ENCODE assay signal across 14 cellular contexts in the genomic region with DNA sequence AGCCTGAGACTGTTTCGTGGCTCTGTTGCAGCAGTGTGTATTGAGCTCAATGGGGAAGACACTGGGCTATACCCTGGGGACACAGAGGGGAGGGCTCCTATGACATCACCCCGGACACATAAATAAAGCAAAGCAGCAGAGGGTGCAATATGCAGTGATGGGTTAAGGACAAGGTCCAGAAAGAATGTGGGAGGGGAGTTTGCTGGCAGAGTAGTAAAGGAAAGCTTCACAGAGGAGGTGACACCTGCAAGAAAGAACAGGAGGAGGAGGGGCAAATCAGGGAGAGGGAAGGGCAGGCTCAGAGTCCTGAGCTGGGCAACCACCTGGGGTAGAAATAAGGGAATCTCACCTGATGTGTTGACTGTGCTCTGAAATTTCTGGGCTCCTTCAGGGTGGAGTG. TPM values are rescaled to one million over a fixed set of nuclear protein-coding genes. Genes with fewer than 3 reads are reported as not detected.
A peak's percentile ranks its signal among the peaks of the same experiment; 100 is the strongest.
DNase-seq lines count a peak whose midpoint lies in the region; ATAC-seq and TF ChIP-seq lines count a peak whose summit lies in the region.
"Had no signal": no experiment of that assay in that cellular context is flagged by ENCODE, and none has a peak within 500 bp of the region (broad histone marks: within the 10 kb centered on the region; RNA-seq: fewer than 3 reads in every experiment).

No MANE protein-coding gene starts in this region.

- WGBS in endodermal cell (ENCODE audit: insufficient coverage in 1 of 2, insufficient read length in 1 of 2), 2 experiments: 85 to 94% methylated on average over 2 of the region's 2 CpGs

- H3K27me3 Mint-ChIP-seq in endodermal cell (ENCODE audit: insufficient read depth): no peaks in the 10 kb centered on the region
- H3K27me3 Mint-ChIP-seq: type B pancreatic cell had no signal

- no peak for TF ChIP-seq CTCF in endodermal cell (conservative IDR thresholded peaks at IDR 0.05)

- DNase-seq in endodermal cell (peak; percentile 58), iPS-NIHi11 (ENCODE audit: low spot score) (no peak), NCI-H2081 (lab: John Stamatoyannopoulos, UW) (no peak), NCI-H1105 treated with DMSO at 0.1 percent for 48 hours (lab: John Stamatoyannopoulos, UW) (no peak)
- DNase-seq in activated CD4-positive, alpha-beta T cell treated with anti-CD3 and anti-CD28 coated beads for 4 hours: no peak
- DNase-seq: activated CD4-positive, alpha-beta T cell treated with anti-CD3 and anti-CD28 coated beads for 48 hours; activated effector memory CD4-positive, alpha-beta T cell treated with anti-CD3 and anti-CD28 coated beads, Interleukin-2, amount 50 U/mL, for 16 hours; DMS153 had no signal

- ATAC-seq in GM19397 (IDR thresholded peaks at IDR 0.05; ENCODE audit: unreplicated experiment) (peak; percentile 69), HG03432 (IDR thresholded peaks at IDR 0.05; ENCODE audit: unreplicated experiment) (peak; percentile 82)

- peak overlapping the region; percentile 71 for H3K4me2 ChIP-seq in BLaER1

- no peak overlapping the region for H3K4me3 Mint-ChIP-seq in endodermal cell
- H3K4me3 Mint-ChIP-seq: type B pancreatic cell had no signal

- no peaks in the 10 kb centered on the region for H3K27me3 ChIP-seq in BLaER1
- H3K27me3 ChIP-seq in endodermal cell (ENCODE audit: control insufficient read depth, insufficient read depth, low read length, poor library complexity, severe bottlenecking): no peaks in the 10 kb centered on the region
- H3K27me3 ChIP-seq: cardiac muscle cell, sigmoid colon had no signal

- H3K36me3 ChIP-seq in BLaER1: no peaks in the 10 kb centered on the region
- H3K36me3 ChIP-seq in endodermal cell (ENCODE audit: control insufficient read depth, insufficient read depth, low read length): no peaks in the 10 kb centered on the region
- H3K36me3 ChIP-seq: cardiac muscle cell, sigmoid colon had no signal

- no peaks in the 10 kb centered on the region for H3K9me3 Mint-ChIP-seq in endodermal cell
- H3K9me3 Mint-ChIP-seq: type B pancreatic cell had no signal

- H3K27ac ChIP-seq in BLaER1: no peak overlapping the region
- H3K27ac ChIP-seq in endodermal cell (ENCODE audit: low read depth, low read length): no peak overlapping the region
- H3K27ac ChIP-seq: cardiac muscle cell, sigmoid colon had no signal

- peaks cover 18% of the 10 kb centered on the region for H3K4me1 Mint-ChIP-seq in endodermal cell

- H3K9me3 ChIP-seq in BLaER1 (no peaks in the 10 kb centered on the region), endodermal cell (ENCODE audit: control insufficient read depth, low read length) (no peaks in the 10 kb centered on the region)
- H3K9me3 ChIP-seq: sigmoid colon had no signal

- peaks cover 35% of the 10 kb centered on the region for H3K4me1 ChIP-seq in BLaER1
- peaks cover 3% of the 10 kb centered on the region for H3K4me1 ChIP-seq in endodermal cell (ENCODE audit: control insufficient read depth, insufficient read depth, low read length)

- no peaks in the 10 kb centered on the region for H4K20me1 ChIP-seq in BLaER1

- no peaks in the 10 kb centered on the region for H3K36me3 Mint-ChIP-seq in endodermal cell (ENCODE audit: low read depth)
- H3K36me3 Mint-ChIP-seq: type B pancreatic cell had no signal

- H3K4me3 ChIP-seq in BLaER1 (no peak overlapping the region), endodermal cell (ENCODE audit: low read length) (no peak overlapping the region)
- H3K4me3 ChIP-seq: cardiac muscle cell, sigmoid colon had no signal

- H3K9ac ChIP-seq in BLaER1 (no peak overlapping the region), endodermal cell (ENCODE audit: extremely low read depth, low read length, poor library complexity, severe bottlenecking) (no peak overlapping the region)

- H3K27ac Mint-ChIP-seq in endodermal cell: no peak overlapping the region
- H3K27ac Mint-ChIP-seq: type B pancreatic cell had no signal

RNA-seq across cellular contexts. Expression of a gene that starts 35.3 kb away (rescaled TPM):
- total RNA-seq in endodermal cell: 10 to 100 TPM; 51.8 to 62.0 TPM
- 52.3 TPM for polyA plus RNA-seq in endodermal cell (2013, experiment 1 of 2)
- 49.5 TPM for polyA plus RNA-seq in endodermal cell (2013, experiment 2 of 2)
